In the genomic region with DNA sequence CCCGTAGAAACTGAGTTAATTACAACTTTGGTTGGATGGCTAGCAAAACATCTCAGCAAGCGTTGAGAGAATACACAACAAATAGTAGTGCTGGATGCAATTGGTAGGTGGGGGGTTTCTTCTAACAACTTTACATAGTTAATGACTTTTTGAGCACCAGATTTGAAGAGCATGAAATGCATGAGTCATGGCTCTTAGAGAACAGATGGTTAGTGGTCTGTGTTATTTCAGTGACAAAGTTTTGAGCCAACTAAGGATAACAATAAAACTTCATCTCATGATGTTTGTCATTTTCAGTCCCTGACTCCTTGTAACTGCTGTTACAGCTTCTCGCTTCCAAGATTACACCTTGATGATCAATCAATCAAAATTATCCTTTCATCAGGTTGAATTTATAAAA, we compare ENCODE assay signal across 16 cellular contexts.
"Had no signal": no experiment of that assay in that cellular context is flagged by ENCODE, and none has a peak within 500 bp of the region (broad histone marks: within the 10 kb centered on the region; RNA-seq: fewer than 3 reads in every experiment).

No MANE protein-coding gene starts in this region.

- DNase-seq: activated CD4-positive, alpha-beta T cell treated with anti-CD3 and anti-CD28 coated beads for 1 hour; activated gamma-delta T cell; activated T-cell treated with anti-CD3 and anti-CD28 coated beads, Interleukin-2, amount 50 U/mL, for 72 hours; effector CD8-positive, alpha-beta T cell; heart right ventricle; mucosa of descending colon; naive thymus-derived CD4-positive, alpha-beta T cell; stimulated activated CD4-positive, alpha-beta T cell treated with anti-CD3 and anti-CD28 coated beads, Interleukin-2, amount 100 ng/mL, for 24 hours; transverse colon had no signal

- H3K36me3 ChIP-seq: ascending aorta, breast epithelium, esophagus muscularis mucosa, heart right ventricle, neural progenitor cell, right atrium auricular region, transverse colon, vagina, WERI-Rb-1 had no signal

- H3K27ac ChIP-seq: ascending aorta, breast epithelium, esophagus muscularis mucosa, heart right ventricle, neural progenitor cell, right atrium auricular region, transverse colon, vagina, WERI-Rb-1 had no signal

- H3K27me3 ChIP-seq: ascending aorta, breast epithelium, esophagus muscularis mucosa, right atrium auricular region, transverse colon, vagina had no signal

- H3K4me3 ChIP-seq: ascending aorta, breast epithelium, esophagus muscularis mucosa, heart right ventricle, mucosa of descending colon, neural progenitor cell, right atrium auricular region, transverse colon, vagina had no signal

- H3K4me1 ChIP-seq: ascending aorta, breast epithelium, esophagus muscularis mucosa, heart right ventricle, right atrium auricular region, transverse colon, vagina had no signal

- H3K9me3 ChIP-seq: ascending aorta, breast epithelium, esophagus muscularis mucosa, heart right ventricle, mucosa of descending colon, right atrium auricular region, transverse colon, vagina had no signal
